11 cellular contexts compared by ENCODE assay signal in the genomic region with DNA sequence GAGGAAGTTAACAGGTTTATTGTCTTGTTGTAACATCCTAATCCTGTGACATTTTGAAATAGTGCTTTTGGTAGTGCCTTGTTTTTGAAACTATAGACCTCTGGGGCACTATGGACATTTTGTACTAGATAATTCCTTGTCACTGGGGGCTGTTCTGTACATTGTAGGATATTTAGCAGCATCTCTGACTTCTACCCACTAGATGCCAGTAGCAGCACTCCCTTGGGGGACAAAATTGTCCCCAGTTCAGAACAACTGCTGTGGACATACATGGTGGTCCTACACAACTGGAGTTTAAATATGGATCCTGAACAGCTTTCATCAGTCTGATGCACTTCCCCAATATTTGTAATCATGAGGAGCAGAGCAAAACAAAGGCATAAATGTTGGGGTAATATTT.
DNase-seq lines count a peak whose midpoint lies in the region; ATAC-seq, FAIRE-seq and TF ChIP-seq lines count a peak whose summit lies in the region.
"Had no signal": no experiment of that assay in that cellular context is flagged by ENCODE, and none has a peak within 500 bp of the region (broad histone marks: within the 10 kb centered on the region; RNA-seq: fewer than 3 reads in every experiment).

No MANE protein-coding gene starts in this region.

- TF ChIP-seq EP300 in GM12878 (IDR thresholded peaks at IDR 0.05; ENCODE audit: borderline replicate concordance in 1 of 2, control insufficient read depth in 1 of 2, low read depth in 2 of 2, low read length in 2 of 2) (no peak), HepG2 (IDR thresholded peaks at IDR 0.05; ENCODE audit: low read depth in 2 of 2, low read length in 2 of 2) (no peak), HepG2 (CRISPR knock-in tag; IDR thresholded peaks at IDR 0.05; ENCODE audit: borderline replicate concordance) (no peak)

- H3K79me2 ChIP-seq in GM12878 (ENCODE audit: control insufficient read depth, insufficient read depth, low read length), result no peaks in the 10 kb centered on the region
- no peaks in the 10 kb centered on the region for H3K79me2 ChIP-seq in HepG2 (ENCODE audit: insufficient read depth, low read length)

- H4K8ac ChIP-seq in IMR-90 (ENCODE audit: low read depth in 2 of 2, low read length in 2 of 2), result no peak overlapping the region

- no peaks in the 10 kb centered on the region for H3K9me3 Mint-ChIP-seq in Calu3 (ENCODE audit: low read depth, unreplicated experiment)

- H2AFZ ChIP-seq in IMR-90 (replicated peaks; ENCODE audit: low read length, poor library complexity) (no peak overlapping the region), GM12878 (ENCODE audit: control insufficient read depth, low read depth, low read length) (no peak overlapping the region), HepG2 (ENCODE audit: low read length) (no peak overlapping the region)

- no peak overlapping the region for H2BK5ac ChIP-seq in IMR-90 (ENCODE audit: low read depth, low read length, poor library complexity, severe bottlenecking)

- H3K4me3 Mint-ChIP-seq in Calu3 (ENCODE audit: low read depth, unreplicated experiment), result no peak overlapping the region
- H3K4me3 Mint-ChIP-seq: activated naive CD4-positive, alpha-beta T cell treated with anti-CD3 and anti-CD28 coated beads for 36 hours; naive B cell had no signal

- no peak for FAIRE-seq in GM12878 (lab: Jason Lieb, UNC)
- FAIRE-seq in HepG2 (lab: Jason Lieb, UNC), result no peak

- H3K27me3 Mint-ChIP-seq in Calu3 (ENCODE audit: unreplicated experiment), result no peaks in the 10 kb centered on the region
- H3K27me3 Mint-ChIP-seq: naive B cell had no signal

- peak; percentile 48 for ATAC-seq in IMR-90 (ENCODE audit: low read depth)
- ATAC-seq in GM12878, result peak; percentile 69
- no peak for ATAC-seq in HepG2
- ATAC-seq in HG03175 (IDR thresholded peaks at IDR 0.05; ENCODE audit: unreplicated experiment), result no peak

- POLR2A ChIA-PET in IMR-90 (lab: Charles Lee; ENCODE audit: unreplicated experiment), result no interaction called here
- POLR2A ChIA-PET in GM12878 (lab: Charles Lee), result no interaction called here
- POLR2A ChIA-PET in HepG2 (lab: Yijun Ruan, JAX), result no interaction called here
- POLR2A ChIA-PET in GM10248 (lab: Yijun Ruan, JAX), result no interaction called here

- no peak overlapping the region for H3K9ac ChIP-seq in IMR-90 (ENCODE audit: low read depth, low read length)
- no peak overlapping the region for H3K9ac ChIP-seq in GM12878 (ENCODE audit: control insufficient read depth, insufficient read depth, low read length)
- H3K9ac ChIP-seq in HepG2 (ENCODE audit: insufficient read depth, low read depth, low read length), result no peak overlapping the region

- H3K9me1 ChIP-seq in IMR-90 (ENCODE audit: insufficient read depth, low read length), result peaks cover 5% of the 10 kb centered on the region

- H3K27ac Mint-ChIP-seq in Calu3 (ENCODE audit: unreplicated experiment), result no peak overlapping the region
- H3K27ac Mint-ChIP-seq: activated naive CD4-positive, alpha-beta T cell treated with anti-CD3 and anti-CD28 coated beads for 36 hours had no signal

- H4K20me1 ChIP-seq in IMR-90 (ENCODE audit: insufficient read depth, low read length) (no peaks in the 10 kb centered on the region), GM12878 (ENCODE audit: control insufficient read depth, insufficient read depth) (no peaks in the 10 kb centered on the region), HepG2 (ENCODE audit: insufficient read depth, low read length) (no peaks in the 10 kb centered on the region)

- TF ChIP-seq RAD21 in IMR-90 (IDR thresholded peaks at IDR 0.05; ENCODE audit: low read length), result peak; percentile 65
- peak; percentile 65 for TF ChIP-seq RAD21 in GM12878 (IDR thresholded peaks at IDR 0.05; ENCODE audit: insufficient read depth, low read depth, low read length)
- TF ChIP-seq RAD21 in HepG2 (CRISPR knock-in tag; IDR thresholded peaks at IDR 0.05), result no peak

- no peak overlapping the region for H2BK120ac ChIP-seq in IMR-90 (ENCODE audit: low read depth, low read length)

- H3K27me3 ChIP-seq in IMR-90 (ENCODE audit: control insufficient read depth, insufficient read depth, low read length), result no peaks in the 10 kb centered on the region
- H3K27me3 ChIP-seq in GM12878 (replicated peaks in 1 of 2; ENCODE audit: control insufficient read depth in 2 of 2, insufficient read depth in 2 of 2, low read length in 1 of 2), result no peaks in the 10 kb centered on the region
- H3K27me3 ChIP-seq in HepG2 (ENCODE audit: control insufficient read depth in 1 of 2, insufficient read depth in 2 of 2, low read length in 2 of 2), result no peaks in the 10 kb centered on the region
- H3K27me3 ChIP-seq: tibial artery had no signal

- dilution Hi-C loops in IMR-90 (cut with HindIII; ENCODE audit: low sequenced_read_pairs, unreplicated experiment), result no loop called here

- H3K9me3 ChIP-seq in IMR-90 (ENCODE audit: control insufficient read depth, insufficient read depth, low read length) (no peaks in the 10 kb centered on the region), GM12878 (replicated peaks; ENCODE audit: control insufficient read depth, insufficient read depth, low read length) (no peaks in the 10 kb centered on the region; the same call in 2 of the 3 replicates), HepG2 (ENCODE audit: low read length) (no peaks in the 10 kb centered on the region)
- H3K9me3 ChIP-seq: tibial artery had no signal

- BruUV-seq in Calu3 (replicated peaks; lab: Mats Ljungman, UMichigan), result no TSS peak
- no TSS peak for BruUV-seq in IMR-90 (replicated peaks; lab: Mats Ljungman, UMichigan)
- BruUV-seq in GM12878 (replicated peaks; lab: Mats Ljungman, UMichigan), result no TSS peak
- BruUV-seq in HepG2 (replicated peaks; lab: Mats Ljungman, UMichigan), result no TSS peak

- peaks cover 34% of the 10 kb centered on the region for H3K4me1 Mint-ChIP-seq in Calu3 (ENCODE audit: low read depth, unreplicated experiment)

- TF ChIP-seq POLR2A in IMR-90 (IDR thresholded peaks at IDR 0.05; ENCODE audit: low read depth, low read length) (no peak), GM12878 (IDR thresholded peaks at IDR 0.05; ENCODE audit: low read depth, low read length) (no peak), HepG2 (IDR thresholded peaks at IDR 0.05; ENCODE audit: insufficient read depth in 1 of 2, low read depth in 2 of 2, low read length in 2 of 2) (no peak)

- no peak overlapping the region for H4K5ac ChIP-seq in IMR-90 (ENCODE audit: low read depth, low read length)

- in situ Hi-C loops in IMR-90 (cut with MboI; ENCODE audit: low sequenced_read_pairs) (no loop called here), GM12878 (cut with MboI) (no loop called here), HepG2 (cut with HindIII; ENCODE audit: extremely low pct_ligation_motif_present, low pct_unique_long_range_greater_than_20kb) (no loop called here)

- H3K4me1 ChIP-seq in IMR-90 (ENCODE audit: control insufficient read depth, insufficient read depth, low read length) (peaks cover 8% of the 10 kb centered on the region), GM12878 (ENCODE audit: control insufficient read depth, insufficient read depth, low read length) (no peaks in the 10 kb centered on the region), HepG2 (ENCODE audit: insufficient read depth, low read length) (peaks cover 37% of the 10 kb centered on the region)

- no peak overlapping the region for H3K56ac ChIP-seq in IMR-90 (ENCODE audit: extremely low read depth, insufficient read depth, low read length)

- DNase-seq in Calu3, result peak; percentile 22
- peak; percentile 45 for DNase-seq in IMR-90
- DNase-seq in GM12878 (ENCODE audit: low read depth, low spot score), result no peak
- no peak for DNase-seq in HepG2 (ENCODE audit: low spot score)
- DNase-seq in GM10248 (ENCODE audit: extremely low spot score), result no peak
- no peak for DNase-seq in hepatic stellate cell (ENCODE audit: low spot score)
- DNase-seq in NCI-H2081 treated with DMSO at 0.1 percent for 48 hours (lab: John Stamatoyannopoulos, UW), result no peak
- DNase-seq: activated naive CD4-positive, alpha-beta T cell treated with anti-CD3 and anti-CD28 coated beads for 36 hours; naive B cell; tibial artery had no signal

- SMC1A ChIA-PET in GM12878 (lab: Charles Lee; ENCODE audit: uncharacterized antibody, unreplicated experiment), result interaction anchor here (0.8 to 2.1 kb wide), 8 partner anchors 28 to 760 kb away, joined by 3 to 12 read pairs (median 3); no protein-coding TSS in a partner anchor

- H3K23ac ChIP-seq in IMR-90 (ENCODE audit: low read depth, low read length), result no peak overlapping the region

- no peak overlapping the region for H2BK15ac ChIP-seq in IMR-90 (ENCODE audit: low read depth, low read length)

- no peak overlapping the region for H2AK9ac ChIP-seq in IMR-90 (replicated peaks; ENCODE audit: low read depth, low read length, poor library complexity)

- H3K4ac ChIP-seq in IMR-90 (ENCODE audit: low read depth, low read length), result no peak overlapping the region

- no peak overlapping the region for H3K14ac ChIP-seq in IMR-90 (replicated peaks; ENCODE audit: low read depth, low read length)

- no peak overlapping the region for H2AK5ac ChIP-seq in IMR-90 (ENCODE audit: low read depth, low read length)

- 0 out of 4 replicates have a peak, but pooled peaks cover 0 to 4% of the 10 kb centered on the region in 2 experiments for H3K79me1 ChIP-seq in IMR-90 (ENCODE audit: low read depth in 1 of 2, low read length in 2 of 2)

- intact Hi-C loops in Calu3 (cut with micrococcal nuclease; ENCODE audit: unreplicated experiment) (loop anchor here (5.0 kb wide), 1 partner anchor 142 kb away; no protein-coding TSS in a partner anchor), IMR-90 (cut with micrococcal nuclease) (loop anchor here (5.0 to 10.0 kb wide), 3 partner anchors 148 to 731 kb away; no protein-coding TSS in a partner anchor), GM12878 (cut with micrococcal nuclease; ENCODE audit: unreplicated experiment) (loop anchor here (10.0 kb wide), 1 partner anchor 131 kb away; no protein-coding TSS in a partner anchor), HepG2 (cut with micrococcal nuclease; ENCODE audit: unreplicated experiment) (no loop called here)

- no peak overlapping the region for H4K91ac ChIP-seq in IMR-90 (ENCODE audit: insufficient read depth, low read depth, low read length)

- no peak overlapping the region for H3K4me3 ChIP-seq in IMR-90 (ENCODE audit: insufficient read depth, low read depth, low read length)
- H3K4me3 ChIP-seq in GM12878, result no peak overlapping the region
- no peak overlapping the region for H3K4me3 ChIP-seq in HepG2 (replicated peaks in 1 of 3; ENCODE audit: insufficient read depth in 1 of 3, low read depth in 2 of 3, low read length in 3 of 3)
- H3K4me3 ChIP-seq: tibial artery had no signal

- no peak overlapping the region for H3K27ac ChIP-seq in IMR-90 (ENCODE audit: insufficient read depth, low read length)
- H3K27ac ChIP-seq in GM12878 (ENCODE audit: control insufficient read depth, insufficient read depth), result no peak overlapping the region
- H3K27ac ChIP-seq in HepG2 (ENCODE audit: extremely low read length, insufficient read depth, low read length), result no peak overlapping the region
- H3K27ac ChIP-seq: tibial artery had no signal

- H2BK20ac ChIP-seq in IMR-90 (ENCODE audit: low read depth, low read length), result no peak overlapping the region

- H3K4me2 ChIP-seq in IMR-90 (ENCODE audit: low read depth, low read length) (no peak overlapping the region), GM12878 (ENCODE audit: control insufficient read depth, insufficient read depth) (no peak overlapping the region), HepG2 (ENCODE audit: low read depth, low read length) (no peak overlapping the region)

- no peak overlapping the region for H3K18ac ChIP-seq in IMR-90 (ENCODE audit: low read depth, low read length)

- H3K36me3 ChIP-seq in IMR-90 (ENCODE audit: control insufficient read depth, insufficient read depth, low read length) (no peaks in the 10 kb centered on the region), GM12878 (ENCODE audit: control insufficient read depth in 2 of 2, insufficient read depth in 2 of 2, low read length in 1 of 2) (no peaks in the 10 kb centered on the region), HepG2 (replicated peaks in 1 of 2; ENCODE audit: control insufficient read depth in 1 of 2, insufficient read depth in 2 of 2, low read length in 2 of 2) (no peaks in the 10 kb centered on the region)
- H3K36me3 ChIP-seq: tibial artery had no signal

- RAD21 ChIA-PET in GM12878 (lab: Charles Lee; ENCODE audit: unreplicated experiment), result interaction anchor here (1.1 kb wide), 1 partner anchor 8 kb away, joined by 4 read pairs; no protein-coding TSS in a partner anchor

- no peaks in the 10 kb centered on the region for H3K36me3 Mint-ChIP-seq in Calu3 (ENCODE audit: insufficient read depth, unreplicated experiment)
- H3K36me3 Mint-ChIP-seq: naive B cell had no signal

- TF ChIP-seq CTCF in Calu3 (IDR thresholded peaks at IDR 0.05; ENCODE audit: unreplicated experiment) (peak; percentile 15), IMR-90 (conservative IDR thresholded peaks at IDR 0.05; ENCODE audit: low read depth, low read length) (peak; percentile 42), GM12878 (IDR thresholded peaks at IDR 0.05 in 2 of 3, conservative IDR thresholded peaks at IDR 0.05 in 1 of 3; ENCODE audit: control insufficient read depth in 2 of 3, extremely low read depth in 1 of 3, insufficient read depth in 1 of 3, low read depth in 3 of 3, low read length in 3 of 3) (peak in 2 of 3 experiments; percentile 30 to 36; a peak in 3 of 6 replicates), HepG2 (CRISPR knock-in tag; IDR thresholded peaks at IDR 0.05) (peak; percentile 51), GM10248 (IDR thresholded peaks at IDR 0.05; ENCODE audit: control extremely low read depth, extremely low read depth, low read depth, missing control alignments) (no peak)

- CTCF ChIA-PET in Calu3 (lab: Charles Lee), result interaction anchor here (0.6 kb wide), 1 partner anchor 634 kb away, joined by 4 read pairs; no protein-coding TSS in a partner anchor
- CTCF ChIA-PET in IMR-90 (lab: Yijun Ruan, JAX), result no interaction called here
- CTCF ChIA-PET in GM12878 (lab: Yijun Ruan, JAX), result interaction anchor here (1.1 to 1.6 kb wide), 3 partner anchors 9 to 705 kb away, joined by 3 to 4 read pairs (median 4); no protein-coding TSS in a partner anchor
- CTCF ChIA-PET in HepG2 (lab: Yijun Ruan, JAX; ENCODE audit: low intra/inter-chr PET ratio, low total read pairs), result no interaction called here
- CTCF ChIA-PET in GM10248 (lab: Yijun Ruan, JAX), result no interaction called here

Comparison
In these comparisons a context has a peak if more than half of its experiments do, and no peak if none do; other contexts are left out.
1. DNase-seq: peak in Calu3 (single experiment) and IMR-90 (single experiment); none in GM12878 (single experiment), HepG2 (single experiment), GM10248 (single experiment), hepatic stellate cell (single experiment) and NCI-H2081 treated with DMSO at 0.1 percent for 48 hours (single experiment).
2. ATAC-seq: peak in IMR-90 (single experiment) and GM12878 (single experiment); none in HepG2 (single experiment) and HG03175 (single experiment).
3. CTCF ChIA-PET loops: an anchor here in Calu3 (0.6 kb wide) and GM12878 (1.1 to 1.6 kb wide); none called in IMR-90, HepG2 and GM10248.